Comparison of ENCODE assay signal across 9 cellular contexts in the genomic region with DNA sequence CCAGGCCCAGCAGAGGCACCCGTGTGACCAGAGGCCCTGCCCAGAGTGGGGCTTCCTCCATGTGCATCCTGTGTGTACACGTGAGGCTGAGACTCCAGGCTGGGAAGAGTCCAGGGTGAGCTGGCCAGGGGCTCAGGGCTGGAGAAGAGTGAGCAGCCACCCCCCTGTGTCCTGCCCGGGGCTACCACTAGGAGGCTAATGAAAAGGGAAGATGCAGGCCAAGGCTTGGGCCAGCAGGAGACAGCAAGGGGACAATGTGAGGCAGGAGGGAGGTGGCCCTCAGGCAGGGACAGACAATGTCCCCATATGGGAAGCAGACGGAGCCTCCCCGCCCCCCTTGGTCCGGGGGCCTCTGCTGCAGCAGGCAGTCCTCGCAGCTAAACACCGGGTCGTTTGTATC.
A peak's percentile ranks its signal among the peaks of the same experiment; 100 is the strongest.
DNase-seq lines count a peak whose midpoint lies in the region; ATAC-seq and TF ChIP-seq lines count a peak whose summit lies in the region.
"Had no signal": no experiment of that assay in that cellular context is flagged by ENCODE, and none has a peak within 500 bp of the region (broad histone marks: within the 10 kb centered on the region; RNA-seq: fewer than 3 reads in every experiment).

No MANE protein-coding gene starts in this region.

- TF ChIP-seq CTCF in BE2C (IDR thresholded peaks at IDR 0.05; ENCODE audit: low read depth, low read length) (peak; percentile 78), SK-N-SH (IDR thresholded peaks at IDR 0.05) (peak; percentile 42; the same call in 1 of the 2 replicates), esophagus squamous epithelium (IDR thresholded peaks at IDR 0.05) (peak in 1 of 6 experiments; percentile 28)

- H3K36me3 ChIP-seq in BE2C (no peaks in the 10 kb centered on the region), GM23248 (ENCODE audit: low read depth) (no peaks in the 10 kb centered on the region), SK-N-SH (replicated peaks in 1 of 2; ENCODE audit: control insufficient read depth in 1 of 2, insufficient read depth in 2 of 2, low read length in 1 of 2) (no peaks in the 10 kb centered on the region), esophagus squamous epithelium (no peaks in the 10 kb centered on the region)

- 6% methylated on average over 9 of the region's 9 CpGs for WGBS in GM23248 (ENCODE audit: low coverage in 1 of 2, low lambda C conversion rate in 2 of 2, missing lambda C conversion rate in 2 of 2), 2 experiments
- 20% methylated on average over 9 of the region's 9 CpGs for WGBS in SK-N-SH (ENCODE audit: low lambda C conversion rate)
- WGBS in esophagus squamous epithelium, 2 donors, result 0 to 20% methylated on average over 1 to 2 of the region's 9 CpGs

- H3K4me1 ChIP-seq in BE2C, result peaks cover 7% of the 10 kb centered on the region
- no peaks in the 10 kb centered on the region for H3K4me1 ChIP-seq in GM23248 (ENCODE audit: insufficient read depth)
- H3K4me1 ChIP-seq in SK-N-SH (ENCODE audit: control insufficient read depth in 1 of 2, insufficient read depth in 2 of 2, low read depth in 1 of 2, low read length in 1 of 2), result peaks cover 0 to 14% of the 10 kb centered on the region in 2 experiments; a peak in 1 of 4 replicates
- no peaks in the 10 kb centered on the region for H3K4me1 ChIP-seq in esophagus squamous epithelium

- H3K4me2 ChIP-seq in GM23248 (ENCODE audit: unreplicated experiment) (no peak overlapping the region), SK-N-SH (no peak overlapping the region)

- H4K20me1 ChIP-seq in GM23248 (ENCODE audit: insufficient read depth) (no peaks in the 10 kb centered on the region), SK-N-SH (ENCODE audit: insufficient read depth) (no peaks in the 10 kb centered on the region)

- TF ChIP-seq RAD21 in SK-N-SH (IDR thresholded peaks at IDR 0.05; ENCODE audit: low read length), result peak; percentile 50

- H3K9ac ChIP-seq in GM23248 (no peak overlapping the region), SK-N-SH (no peak overlapping the region)

- POLR2A ChIA-PET in SK-N-SH (lab: Yijun Ruan, JAX), result interaction anchor here (0.9 kb wide), 1 partner anchor 75 kb away, joined by 3 read pairs; no protein-coding TSS in a partner anchor

- H3K9me3 ChIP-seq in BE2C (no peaks in the 10 kb centered on the region), GM23248 (ENCODE audit: low read depth) (no peaks in the 10 kb centered on the region), SK-N-SH (no peaks in the 10 kb centered on the region), esophagus squamous epithelium (no peaks in the 10 kb centered on the region)

- no peak overlapping the region for H3K27ac ChIP-seq in GM23248
- H3K27ac ChIP-seq in SK-N-SH (ENCODE audit: low read depth in 2 of 2, low read length in 1 of 2), result no peak overlapping the region
- H3K27ac ChIP-seq in esophagus squamous epithelium, result no peak overlapping the region

- DNase-seq in BE2C (peak; percentile 72), GM23248 (peak; percentile 34), SK-N-SH (peak; percentile 87), islet precursor cell (peak; percentile 91), esophagus squamous epithelium (lab: John Stamatoyannopoulos, UW) (no peak), NCI-H345 treated with DMSO at 0.1 percent for 48 hours (lab: John Stamatoyannopoulos, UW; ENCODE audit: unreplicated experiment) (no peak)
- DNase-seq: activated T-cell treated with anti-CD3 and anti-CD28 coated beads for 4 hours had no signal

- no peak for TF ChIP-seq EP300 in SK-N-SH (IDR thresholded peaks at IDR 0.05; ENCODE audit: borderline replicate concordance in 1 of 2, low read depth in 1 of 2, low read length in 1 of 2)

- H3F3A ChIP-seq in GM23248 (ENCODE audit: insufficient read depth) (no peaks in the 10 kb centered on the region), SK-N-SH (replicated peaks; ENCODE audit: insufficient read depth) (no peaks in the 10 kb centered on the region)

- intact Hi-C loops in esophagus squamous epithelium (cut with DNase I), result no loop called here

- H3K4me3 ChIP-seq in BE2C (ENCODE audit: low read depth, low read length) (no peak overlapping the region), GM23248 (no peak overlapping the region), SK-N-SH (ENCODE audit: low read depth in 2 of 2, low read length in 1 of 2) (no peak overlapping the region; a peak in 1 of 4 replicates), esophagus squamous epithelium (no peak overlapping the region)

- CTCF ChIA-PET in SK-N-SH (lab: Yijun Ruan, JAX), result interaction anchor here (1.0 to 2.8 kb wide), 11 partner anchors 14 to 241 kb away, joined by 3 to 20 read pairs (median 5); no protein-coding TSS in a partner anchor

- in situ Hi-C loops in GM23248 (cut with MboI), result no loop called here

- TF ChIP-seq POLR2A in esophagus squamous epithelium (IDR thresholded peaks at IDR 0.05), result no peak

- H3K27me3 ChIP-seq in BE2C (no peaks in the 10 kb centered on the region), GM23248 (replicated peaks; ENCODE audit: insufficient read depth) (peaks cover 79% of the 10 kb centered on the region), SK-N-SH (ENCODE audit: insufficient read depth) (peaks cover 10% of the 10 kb centered on the region; the same call in 1 of the 2 replicates), esophagus squamous epithelium (peaks cover 0 to 91% (median 0%) of the 10 kb centered on the region in 4 donors)

- ATAC-seq in HG02885 (IDR thresholded peaks at IDR 0.05; ENCODE audit: poor library complexity, unreplicated experiment), result no peak
- ATAC-seq in HG03571 (IDR thresholded peaks at IDR 0.05; ENCODE audit: unreplicated experiment), result no peak

- no peak overlapping the region for H2AFZ ChIP-seq in GM23248
- H2AFZ ChIP-seq in SK-N-SH (ENCODE audit: low read depth), result no peak overlapping the region

- no peaks in the 10 kb centered on the region for H3K9me2 ChIP-seq in GM23248 (ENCODE audit: insufficient read depth)
- no peaks in the 10 kb centered on the region for H3K9me2 ChIP-seq in SK-N-SH

- no peaks in the 10 kb centered on the region for H3K79me2 ChIP-seq in GM23248 (ENCODE audit: insufficient read depth)
- H3K79me2 ChIP-seq in SK-N-SH (ENCODE audit: insufficient read depth), result no peaks in the 10 kb centered on the region

TF ChIP-seq in SK-N-SH, 30 proteins besides CTCF, POLR2A, EP300 and RAD21:
- TF ChIP-seq TAF1 (IDR thresholded peaks at IDR 0.05; ENCODE audit: borderline replicate concordance, low read depth, low read length) (no peak), TEAD4 (IDR thresholded peaks at IDR 0.05; ENCODE audit: borderline replicate concordance, insufficient read depth) (no peak), NRF1 (IDR thresholded peaks at IDR 0.05; ENCODE audit: low read depth, low read length) (no peak), RFX5 (IDR thresholded peaks at IDR 0.05; ENCODE audit: low read length) (no peak), RXRA (IDR thresholded peaks at IDR 0.05; ENCODE audit: borderline replicate concordance, low read depth) (no peak), FOXJ3 (CRISPR knock-in tag; IDR thresholded peaks at IDR 0.05) (no peak)
- TF ChIP-seq, protein P1, sequence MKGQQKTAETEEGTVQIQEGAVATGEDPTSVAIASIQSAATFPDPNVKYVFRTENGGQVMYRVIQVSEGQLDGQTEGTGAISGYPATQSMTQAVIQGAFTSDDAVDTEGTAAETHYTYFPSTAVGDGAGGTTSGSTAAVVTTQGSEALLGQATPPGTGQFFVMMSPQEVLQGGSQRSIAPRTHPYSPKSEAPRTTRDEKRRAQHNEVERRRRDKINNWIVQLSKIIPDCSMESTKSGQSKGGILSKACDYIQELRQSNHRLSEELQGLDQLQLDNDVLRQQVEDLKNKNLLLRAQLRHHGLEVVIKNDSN (IDR thresholded peaks at IDR 0.05; ENCODE audit: borderline replicate concordance, low read depth), result no peak
- TF ChIP-seq, protein P2, sequence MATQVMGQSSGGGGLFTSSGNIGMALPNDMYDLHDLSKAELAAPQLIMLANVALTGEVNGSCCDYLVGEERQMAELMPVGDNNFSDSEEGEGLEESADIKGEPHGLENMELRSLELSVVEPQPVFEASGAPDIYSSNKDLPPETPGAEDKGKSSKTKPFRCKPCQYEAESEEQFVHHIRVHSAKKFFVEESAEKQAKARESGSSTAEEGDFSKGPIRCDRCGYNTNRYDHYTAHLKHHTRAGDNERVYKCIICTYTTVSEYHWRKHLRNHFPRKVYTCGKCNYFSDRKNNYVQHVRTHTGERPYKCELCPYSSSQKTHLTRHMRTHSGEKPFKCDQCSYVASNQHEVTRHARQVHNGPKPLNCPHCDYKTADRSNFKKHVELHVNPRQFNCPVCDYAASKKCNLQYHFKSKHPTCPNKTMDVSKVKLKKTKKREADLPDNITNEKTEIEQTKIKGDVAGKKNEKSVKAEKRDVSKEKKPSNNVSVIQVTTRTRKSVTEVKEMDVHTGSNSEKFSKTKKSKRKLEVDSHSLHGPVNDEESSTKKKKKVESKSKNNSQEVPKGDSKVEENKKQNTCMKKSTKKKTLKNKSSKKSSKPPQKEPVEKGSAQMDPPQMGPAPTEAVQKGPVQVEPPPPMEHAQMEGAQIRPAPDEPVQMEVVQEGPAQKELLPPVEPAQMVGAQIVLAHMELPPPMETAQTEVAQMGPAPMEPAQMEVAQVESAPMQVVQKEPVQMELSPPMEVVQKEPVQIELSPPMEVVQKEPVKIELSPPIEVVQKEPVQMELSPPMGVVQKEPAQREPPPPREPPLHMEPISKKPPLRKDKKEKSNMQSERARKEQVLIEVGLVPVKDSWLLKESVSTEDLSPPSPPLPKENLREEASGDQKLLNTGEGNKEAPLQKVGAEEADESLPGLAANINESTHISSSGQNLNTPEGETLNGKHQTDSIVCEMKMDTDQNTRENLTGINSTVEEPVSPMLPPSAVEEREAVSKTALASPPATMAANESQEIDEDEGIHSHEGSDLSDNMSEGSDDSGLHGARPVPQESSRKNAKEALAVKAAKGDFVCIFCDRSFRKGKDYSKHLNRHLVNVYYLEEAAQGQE (IDR thresholded peaks at IDR 0.05; ENCODE audit: low read depth, low read length), result no peak
- TF ChIP-seq, protein P3, sequence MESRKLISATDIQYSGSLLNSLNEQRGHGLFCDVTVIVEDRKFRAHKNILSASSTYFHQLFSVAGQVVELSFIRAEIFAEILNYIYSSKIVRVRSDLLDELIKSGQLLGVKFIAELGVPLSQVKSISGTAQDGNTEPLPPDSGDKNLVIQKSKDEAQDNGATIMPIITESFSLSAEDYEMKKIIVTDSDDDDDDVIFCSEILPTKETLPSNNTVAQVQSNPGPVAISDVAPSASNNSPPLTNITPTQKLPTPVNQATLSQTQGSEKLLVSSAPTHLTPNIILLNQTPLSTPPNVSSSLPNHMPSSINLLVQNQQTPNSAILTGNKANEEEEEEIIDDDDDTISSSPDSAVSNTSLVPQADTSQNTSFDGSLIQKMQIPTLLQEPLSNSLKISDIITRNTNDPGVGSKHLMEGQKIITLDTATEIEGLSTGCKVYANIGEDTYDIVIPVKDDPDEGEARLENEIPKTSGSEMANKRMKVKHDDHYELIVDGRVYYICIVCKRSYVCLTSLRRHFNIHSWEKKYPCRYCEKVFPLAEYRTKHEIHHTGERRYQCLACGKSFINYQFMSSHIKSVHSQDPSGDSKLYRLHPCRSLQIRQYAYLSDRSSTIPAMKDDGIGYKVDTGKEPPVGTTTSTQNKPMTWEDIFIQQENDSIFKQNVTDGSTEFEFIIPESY (IDR thresholded peaks at IDR 0.05; ENCODE audit: borderline replicate concordance, low read depth), result no peak

Comparison
In these comparisons a context has a peak if more than half of its experiments do, and no peak if none do; other contexts are left out.
1. DNase-seq: peak in BE2C (single experiment), GM23248 (single experiment), SK-N-SH (single experiment) and islet precursor cell (single experiment); none in esophagus squamous epithelium (single experiment) and NCI-H345 treated with DMSO at 0.1 percent for 48 hours (single experiment).